In the genomic region with DNA sequence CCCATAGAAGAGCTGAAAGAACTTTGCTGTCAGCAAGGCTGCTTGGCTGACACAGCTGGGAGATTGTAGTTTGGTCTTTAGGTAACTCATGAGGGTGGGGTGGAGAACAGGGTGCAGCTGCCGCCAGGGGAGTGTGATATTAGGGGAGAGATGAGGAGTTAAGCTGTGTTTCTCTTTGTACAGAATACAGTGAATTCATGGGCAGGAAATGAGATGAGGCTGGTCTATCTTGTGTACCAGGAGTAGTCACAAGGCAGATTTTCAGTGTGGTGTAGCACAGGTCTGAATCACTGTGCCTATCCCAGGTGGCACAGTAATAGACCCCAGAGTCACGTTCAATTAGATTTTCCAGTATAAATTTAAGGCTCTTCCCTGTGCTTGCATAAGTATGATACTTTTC, we compare ENCODE assay signal across 25 cellular contexts.
DNase-seq lines count a peak whose midpoint lies in the region; ATAC-seq, FAIRE-seq and TF ChIP-seq lines count a peak whose summit lies in the region.
"Had no signal": no experiment of that assay in that cellular context is flagged by ENCODE, and none has a peak within 500 bp of the region (broad histone marks: within the 10 kb centered on the region; RNA-seq: fewer than 3 reads in every experiment).

No MANE protein-coding gene starts in this region.

- peak overlapping the region; percentile 71 for H3K27ac Mint-ChIP-seq in stimulated activated naive CD8-positive, alpha-beta T cell treated with anti-CD3 and anti-CD28 coated beads, Interleukin-15, Interleukin-2, amounts not matched to agents 100 ng/mL and 50 ng/mL, for 24 hours
- H3K27ac Mint-ChIP-seq in activated T-helper 17 cell treated with anti-CD3 and anti-CD28 coated beads, Interleukin-2, amount 50 U/mL, for 72 hours, result no peak overlapping the region

- no peaks in the 10 kb centered on the region for H3K27me3 Mint-ChIP-seq in stimulated activated naive CD8-positive, alpha-beta T cell treated with anti-CD3 and anti-CD28 coated beads, Interleukin-15, Interleukin-2, amounts not matched to agents 100 ng/mL and 50 ng/mL, for 24 hours
- no peaks in the 10 kb centered on the region for H3K27me3 Mint-ChIP-seq in activated T-helper 17 cell treated with anti-CD3 and anti-CD28 coated beads, Interleukin-2, amount 50 U/mL, for 72 hours

- H3K9me3 Mint-ChIP-seq in stimulated activated naive CD8-positive, alpha-beta T cell treated with anti-CD3 and anti-CD28 coated beads, Interleukin-15, Interleukin-2, amounts not matched to agents 100 ng/mL and 50 ng/mL, for 24 hours, result no peaks in the 10 kb centered on the region
- no peaks in the 10 kb centered on the region for H3K9me3 Mint-ChIP-seq in activated T-helper 17 cell treated with anti-CD3 and anti-CD28 coated beads, Interleukin-2, amount 50 U/mL, for 72 hours
- H3K9me3 Mint-ChIP-seq: nephron progenitor cell had no signal

- ATAC-seq in stimulated activated naive CD8-positive, alpha-beta T cell treated with anti-CD3 and anti-CD28 coated beads, Interleukin-15, Interleukin-2, amounts not matched to agents 100 U/mL and 50 U/mL, for 24 hours, result no peak
- no peak for ATAC-seq in activated T-helper 17 cell treated with anti-CD3 and anti-CD28 coated beads, Interleukin-2, amount 50 U/mL, for 72 hours (replicated peaks)
- ATAC-seq: pancreas, right cardiac atrium had no signal

- H3K4me3 Mint-ChIP-seq in stimulated activated naive CD8-positive, alpha-beta T cell treated with anti-CD3 and anti-CD28 coated beads, Interleukin-15, Interleukin-2, amounts not matched to agents 100 ng/mL and 50 ng/mL, for 24 hours, result peak overlapping the region; percentile 63
- peak overlapping the region; percentile 15 for H3K4me3 Mint-ChIP-seq in activated T-helper 17 cell treated with anti-CD3 and anti-CD28 coated beads, Interleukin-2, amount 50 U/mL, for 72 hours
- H3K4me3 Mint-ChIP-seq: nephron progenitor cell had no signal

- FAIRE-seq in GM12892 (lab: Jason Lieb, UNC), result no peak
- FAIRE-seq: D721Med, islet of Langerhans, pancreas, TTC549 had no signal

- no peak for DNase-seq in stimulated activated naive CD8-positive, alpha-beta T cell treated with anti-CD3 and anti-CD28 coated beads, Interleukin-15, Interleukin-2, amounts not matched to agents 100 U/mL and 50 U/mL, for 24 hours
- DNase-seq in islet precursor cell (peak; percentile 30), GM12892 (ENCODE audit: insufficient read length) (no peak), mesenteric fat pad (ENCODE audit: low spot score) (no peak), AG20443 (ENCODE audit: low spot score) (no peak)
- DNase-seq in activated CD4-positive, CD25-positive, alpha-beta regulatory T cell treated with anti-CD3 and anti-CD28 coated beads, Interleukin-2, amount 50 U/mL, for 72 hours, result no peak
- DNase-seq: activated CD4-positive, alpha-beta T cell treated with anti-CD3 and anti-CD28 coated beads for 1 hour; activated gamma-delta T cell; brain microvascular endothelial cell; C1 segment of cervical spinal cord; HCEC 1CT; midbrain; NCI-H1436; NCI-H2107; NCI-H748 treated with DMSO at 0.1 percent for 48 hours; nephron progenitor cell; pancreas; right cardiac atrium; stimulated activated CD4-positive, alpha-beta T cell treated with anti-CD3 and anti-CD28 coated beads, Interleukin-2, amount 100 ng/mL, for 48 hours; SW 1271 had no signal

- peaks cover 49% of the 10 kb centered on the region for H3K4me1 Mint-ChIP-seq in stimulated activated naive CD8-positive, alpha-beta T cell treated with anti-CD3 and anti-CD28 coated beads, Interleukin-15, Interleukin-2, amounts not matched to agents 100 ng/mL and 50 ng/mL, for 24 hours (ENCODE audit: low read depth)
- no peaks in the 10 kb centered on the region for H3K4me1 Mint-ChIP-seq in activated T-helper 17 cell treated with anti-CD3 and anti-CD28 coated beads, Interleukin-2, amount 50 U/mL, for 72 hours

- TF ChIP-seq POLR2A in GM12892 (IDR thresholded peaks at IDR 0.05; ENCODE audit: low read depth, low read length), result no peak

- no peaks in the 10 kb centered on the region for H3K36me3 Mint-ChIP-seq in stimulated activated naive CD8-positive, alpha-beta T cell treated with anti-CD3 and anti-CD28 coated beads, Interleukin-15, Interleukin-2, amounts not matched to agents 100 ng/mL and 50 ng/mL, for 24 hours (ENCODE audit: low read depth)
- no peaks in the 10 kb centered on the region for H3K36me3 Mint-ChIP-seq in activated T-helper 17 cell treated with anti-CD3 and anti-CD28 coated beads, Interleukin-2, amount 50 U/mL, for 72 hours (ENCODE audit: low read depth)
